In the genomic region with DNA sequence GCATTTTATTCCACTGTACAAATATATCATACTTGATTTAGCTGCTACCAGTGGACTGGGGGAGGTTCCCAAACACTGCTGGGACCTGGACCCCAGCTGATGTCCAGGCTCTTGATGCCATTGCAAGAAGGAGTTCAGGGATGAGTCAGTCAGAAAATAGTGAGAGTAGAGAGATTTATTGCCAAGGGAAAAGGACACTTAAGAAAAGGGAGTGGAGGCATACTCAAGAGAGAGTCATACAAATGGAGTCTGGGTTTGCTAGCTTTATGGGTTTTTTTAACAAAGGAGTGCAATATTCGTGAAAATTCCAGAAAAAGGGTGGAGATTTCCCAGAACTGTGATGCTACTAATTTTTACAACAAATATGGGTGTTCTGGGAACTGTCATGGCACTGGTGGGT, we compare ENCODE assay signal across 2 cellular contexts.
A peak's percentile ranks its signal among the peaks of the same experiment; 100 is the strongest.
TF ChIP-seq lines count a peak whose summit lies in the region.

No MANE protein-coding gene starts in this region.

TF ChIP-seq in A549, 52 proteins besides CTCF, POLR2A, EP300 and RAD21 (continued from another document):
- TF ChIP-seq FOSL2 (IDR thresholded peaks at IDR 0.05) (no peak), FOSL2 (CRISPR knock-in tag; IDR thresholded peaks at IDR 0.05) (peak; percentile 24; the same call in 1 of the 2 replicates)
TF ChIP-seq in A549: peak in this region for 1.

TF ChIP-seq in K562, 482 proteins besides CTCF, POLR2A, EP300 and RAD21 (continued from another document):
- TF ChIP-seq, protein P1, sequence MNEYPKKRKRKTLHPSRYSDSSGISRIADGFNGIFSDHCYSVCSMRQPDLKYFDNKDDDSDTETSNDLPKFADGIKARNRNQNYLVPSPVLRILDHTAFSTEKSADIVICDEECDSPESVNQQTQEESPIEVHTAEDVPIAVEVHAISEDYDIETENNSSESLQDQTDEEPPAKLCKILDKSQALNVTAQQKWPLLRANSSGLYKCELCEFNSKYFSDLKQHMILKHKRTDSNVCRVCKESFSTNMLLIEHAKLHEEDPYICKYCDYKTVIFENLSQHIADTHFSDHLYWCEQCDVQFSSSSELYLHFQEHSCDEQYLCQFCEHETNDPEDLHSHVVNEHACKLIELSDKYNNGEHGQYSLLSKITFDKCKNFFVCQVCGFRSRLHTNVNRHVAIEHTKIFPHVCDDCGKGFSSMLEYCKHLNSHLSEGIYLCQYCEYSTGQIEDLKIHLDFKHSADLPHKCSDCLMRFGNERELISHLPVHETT (CRISPR knock-in tag; conservative IDR thresholded peaks at IDR 0.05 in 1 of 2, IDR thresholded peaks at IDR 0.05 in 1 of 2), result no peak
- TF ChIP-seq SREBF1 (IDR thresholded peaks at IDR 0.05; ENCODE audit: borderline replicate concordance, low read depth, low read length) (no peak), PRMT5 (CRISPR knock-in tag; IDR thresholded peaks at IDR 0.05) (0 out of 2 replicates have a peak, but pooled peaks have one; percentile 35), JUND (IDR thresholded peaks at IDR 0.05; ENCODE audit: borderline replicate concordance, low read depth, low read length) (0 out of 2 replicates have a peak, but pooled peaks have one; percentile 14), JUND (tag; IDR thresholded peaks at IDR 0.05; ENCODE audit: borderline replicate concordance, low read depth, low read length) (no peak), ZNF384 (IDR thresholded peaks at IDR 0.05; ENCODE audit: low read depth, low read length) (no peak), KLF13 (tag; IDR thresholded peaks at IDR 0.05; ENCODE audit: borderline replicate concordance, low read depth) (no peak), NFXL1 (CRISPR knock-in tag; IDR thresholded peaks at IDR 0.05) (no peak), ZNF695 (CRISPR knock-in tag; IDR thresholded peaks at IDR 0.05) (no peak), STAT5A (IDR thresholded peaks at IDR 0.05; ENCODE audit: borderline replicate concordance, low read length) (0 out of 2 replicates have a peak, but pooled peaks have one; percentile 2)
- TF ChIP-seq, protein P2, sequence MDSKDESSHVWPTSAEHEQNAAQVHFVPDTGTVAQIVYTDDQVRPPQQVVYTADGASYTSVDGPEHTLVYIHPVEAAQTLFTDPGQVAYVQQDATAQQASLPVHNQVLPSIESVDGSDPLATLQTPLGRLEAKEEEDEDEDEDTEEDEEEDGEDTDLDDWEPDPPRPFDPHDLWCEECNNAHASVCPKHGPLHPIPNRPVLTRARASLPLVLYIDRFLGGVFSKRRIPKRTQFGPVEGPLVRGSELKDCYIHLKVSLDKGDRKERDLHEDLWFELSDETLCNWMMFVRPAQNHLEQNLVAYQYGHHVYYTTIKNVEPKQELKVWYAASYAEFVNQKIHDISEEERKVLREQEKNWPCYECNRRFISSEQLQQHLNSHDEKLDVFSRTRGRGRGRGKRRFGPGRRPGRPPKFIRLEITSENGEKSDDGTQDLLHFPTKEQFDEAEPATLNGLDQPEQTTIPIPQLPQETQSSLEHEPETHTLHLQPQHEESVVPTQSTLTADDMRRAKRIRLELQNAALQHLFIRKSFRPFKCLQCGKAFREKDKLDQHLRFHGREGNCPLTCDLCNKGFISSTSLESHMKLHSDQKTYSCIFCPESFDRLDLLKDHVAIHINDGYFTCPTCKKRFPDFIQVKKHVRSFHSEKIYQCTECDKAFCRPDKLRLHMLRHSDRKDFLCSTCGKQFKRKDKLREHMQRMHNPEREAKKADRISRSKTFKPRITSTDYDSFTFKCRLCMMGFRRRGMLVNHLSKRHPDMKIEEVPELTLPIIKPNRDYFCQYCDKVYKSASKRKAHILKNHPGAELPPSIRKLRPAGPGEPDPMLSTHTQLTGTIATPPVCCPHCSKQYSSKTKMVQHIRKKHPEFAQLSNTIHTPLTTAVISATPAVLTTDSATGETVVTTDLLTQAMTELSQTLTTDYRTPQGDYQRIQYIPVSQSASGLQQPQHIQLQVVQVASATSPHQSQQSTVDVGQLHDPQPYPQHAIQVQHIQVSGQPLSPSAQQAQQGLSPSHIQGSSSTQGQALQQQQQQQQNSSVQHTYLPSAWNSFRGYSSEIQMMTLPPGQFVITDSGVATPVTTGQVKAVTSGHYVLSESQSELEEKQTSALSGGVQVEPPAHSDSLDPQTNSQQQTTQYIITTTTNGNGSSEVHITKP (IDR thresholded peaks at IDR 0.05; ENCODE audit: partially characterized antibody), result no peak
TF ChIP-seq in K562: peak in this region for 3.
